10 cellular contexts compared by ENCODE assay signal in genomic region chr10:1240341-1240775, GRCh38.
DNase-seq lines count a peak whose midpoint lies in the region; ATAC-seq and TF ChIP-seq lines count a peak whose summit lies in the region.
"Had no signal": no experiment of that assay in that cellular context is flagged by ENCODE, and none has a peak within 500 bp of the region (broad histone marks: within the 10 kb centered on the region; RNA-seq: fewer than 3 reads in every experiment).

No MANE protein-coding gene starts in this region.

- no peak overlapping the region for H3K4me3 ChIP-seq in A673 (ENCODE audit: low read depth, low read length, poor library complexity, severe bottlenecking)
- H3K4me3 ChIP-seq: lung had no signal

- H3K27me3 Mint-ChIP-seq in activated T-helper 2 cell treated with anti-CD3 and anti-CD28 coated beads, Interferon-gamma antibody, Interleukin-2, Interleukin-4, amounts not matched to agents 10 μg/mL and 5 μg/mL and 100 μg/mL, durations not matched to agents 14 hours and 24 hours and 36 hours (ENCODE audit: low read depth) = peaks cover 2% of the 10 kb centered on the region

- CTCF ChIA-PET in A673 (lab: Charles Lee) (no interaction called here), RWPE1 (lab: Yijun Ruan, JAX) (no interaction called here)

- H3K9me3 ChIP-seq in A673 (ENCODE audit: low read depth, low read length, poor library complexity, severe bottlenecking) = no peaks in the 10 kb centered on the region

- POLR2A ChIA-PET in A673 (lab: Charles Lee; ENCODE audit: low non-redundant PET) = no interaction called here
- POLR2A ChIA-PET in RWPE1 (lab: Yijun Ruan, JAX; ENCODE audit: low non-redundant PET) = no interaction called here

- no TSS peak for BruUV-seq in A673 (replicated peaks; lab: Mats Ljungman, UMichigan)

- H3K36me3 Mint-ChIP-seq in activated T-helper 2 cell treated with anti-CD3 and anti-CD28 coated beads, Interferon-gamma antibody, Interleukin-2, Interleukin-4, amounts not matched to agents 10 μg/mL and 5 μg/mL and 100 μg/mL, durations not matched to agents 14 hours and 24 hours and 36 hours (ENCODE audit: low read depth) = no peaks in the 10 kb centered on the region

- H3K4me3 Mint-ChIP-seq in activated T-helper 2 cell treated with anti-CD3 and anti-CD28 coated beads, Interferon-gamma antibody, Interleukin-2, Interleukin-4, amounts not matched to agents 10 μg/mL and 5 μg/mL and 100 μg/mL, durations not matched to agents 14 hours and 24 hours and 36 hours (ENCODE audit: low read depth) = peak overlapping the region; percentile 30

- no peak for TF ChIP-seq CTCF in A673 (conservative IDR thresholded peaks at IDR 0.05; ENCODE audit: low read depth, low read length)
- TF ChIP-seq CTCF in RWPE1 (conservative IDR thresholded peaks at IDR 0.05; ENCODE audit: low read depth) = no peak

- ATAC-seq in HG03571 (IDR thresholded peaks at IDR 0.05; ENCODE audit: unreplicated experiment) (no peak), HG03520 (IDR thresholded peaks at IDR 0.05; ENCODE audit: unreplicated experiment) (no peak)

- DNase-seq in A673 (ENCODE audit: low spot score) (peak; percentile 59), H4 (ENCODE audit: low spot score) (peak; percentile 30), medulla oblongata (ENCODE audit: extremely low spot score) (peak; percentile 47), NCI-H128 (lab: John Stamatoyannopoulos, UW; ENCODE audit: unreplicated experiment) (no peak), RWPE1 (ENCODE audit: low spot score) (no peak)
- DNase-seq in activated T-helper 2 cell treated with anti-CD3 and anti-CD28 coated beads, Interferon-gamma antibody, Interleukin-2, Interleukin-4, amounts not matched to agents 10 μg/mL and 5 μg/mL and 100 μg/mL, durations not matched to agents 14 hours and 24 hours and 36 hours (ENCODE audit: low spot score) = no peak
- DNase-seq: stimulated activated CD4-positive, alpha-beta T cell treated with anti-CD3 and anti-CD28 coated beads, Interleukin-4, amount 100 ng/mL, for 24 hours had no signal

- peak overlapping the region; percentile 72 for H3K27ac Mint-ChIP-seq in activated T-helper 2 cell treated with anti-CD3 and anti-CD28 coated beads, Interferon-gamma antibody, Interleukin-2, Interleukin-4, amounts not matched to agents 10 μg/mL and 5 μg/mL and 100 μg/mL, durations not matched to agents 14 hours and 24 hours and 36 hours

- H3K27me3 ChIP-seq in A673 (replicated peaks; ENCODE audit: insufficient read depth, low read depth, low read length, poor library complexity) = peaks cover 29% of the 10 kb centered on the region

- peaks cover 3% of the 10 kb centered on the region for H3K9me3 Mint-ChIP-seq in activated T-helper 2 cell treated with anti-CD3 and anti-CD28 coated beads, Interferon-gamma antibody, Interleukin-2, Interleukin-4, amounts not matched to agents 10 μg/mL and 5 μg/mL and 100 μg/mL, durations not matched to agents 14 hours and 24 hours and 36 hours

- peaks cover 2% of the 10 kb centered on the region for H3K4me1 Mint-ChIP-seq in activated T-helper 2 cell treated with anti-CD3 and anti-CD28 coated beads, Interferon-gamma antibody, Interleukin-2, Interleukin-4, amounts not matched to agents 10 μg/mL and 5 μg/mL and 100 μg/mL, durations not matched to agents 14 hours and 24 hours and 36 hours (ENCODE audit: low read depth)

- H3K27ac ChIP-seq in A673 (ENCODE audit: low read depth, low read length, poor library complexity, severe bottlenecking) (no peak overlapping the region), RWPE1 (no peak overlapping the region)

- no peaks in the 10 kb centered on the region for H3K36me3 ChIP-seq in A673 (ENCODE audit: insufficient read depth, low read length, poor library complexity, severe bottlenecking)

- intact Hi-C loops in A673 (cut with micrococcal nuclease; ENCODE audit: unreplicated experiment) = no loop called here
- intact Hi-C loops in activated T-helper 2 cell treated with anti-CD3 and anti-CD28 coated beads, Interferon-gamma antibody, Interleukin-2, Interleukin-4, amounts not matched to agents 10 μg/mL and 5 μg/mL and 100 μg/mL, durations not matched to agents 14 hours and 24 hours and 36 hours (cut with micrococcal nuclease) = no loop called here

- H3K4me1 ChIP-seq in A673 (ENCODE audit: insufficient read depth, low read length, poor library complexity, severe bottlenecking) = no peaks in the 10 kb centered on the region

Comparison
In these comparisons a context has a peak if more than half of its experiments do, and no peak if none do; other contexts are left out.
1. DNase-seq: peak in A673 (single experiment), H4 (single experiment) and medulla oblongata (single experiment); none in activated T-helper 2 cell treated with anti-CD3 and anti-CD28 coated beads, Interferon-gamma antibody, Interleukin-2, Interleukin-4, amounts not matched to agents 10 μg/mL and 5 μg/mL and 100 μg/mL, durations not matched to agents 14 hours and 24 hours and 36 hours (single experiment), NCI-H128 (single experiment) and RWPE1 (single experiment).